Comparison of ENCODE assay signal across 9 cellular contexts in the genomic region with DNA sequence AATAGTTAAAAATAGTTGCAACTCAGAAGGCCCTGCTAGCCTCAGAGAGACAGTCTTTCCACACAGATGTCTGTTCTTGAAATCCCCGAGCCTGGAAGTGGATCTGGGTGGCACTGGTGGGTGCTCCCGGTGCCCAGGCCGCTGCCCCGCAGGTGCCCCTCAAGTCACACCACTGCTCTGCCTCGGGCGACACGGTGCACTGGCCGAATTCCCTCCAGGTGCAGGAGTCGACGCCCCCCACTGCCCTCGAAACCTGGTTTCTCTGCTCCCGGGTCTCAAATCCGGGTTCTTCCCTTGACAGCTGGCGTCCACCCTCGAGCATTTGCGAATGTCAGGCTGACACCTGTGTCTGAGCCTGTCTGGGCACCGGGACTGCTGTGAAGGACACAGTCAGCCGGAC.
"Had no signal": no experiment of that assay in that cellular context is flagged by ENCODE, and none has a peak within 500 bp of the region (broad histone marks: within the 10 kb centered on the region; RNA-seq: fewer than 3 reads in every experiment).

No MANE protein-coding gene starts in this region.

- DNase-seq: HFFc6, IMR-90 had no signal

- H3K4me2 ChIP-seq: GM23338 had no signal

- FAIRE-seq: H1, H54 had no signal

- H3K4me3 ChIP-seq: GM23338, HAP-1, K562 had no signal

- H3K27ac ChIP-seq: HL-60 had no signal

- H3K9me3 ChIP-seq: HAP-1 had no signal

- ATAC-seq: GM23338, HCT116 had no signal

- H3K36me3 ChIP-seq: HAP-1 had no signal

- H3K9me3 Mint-ChIP-seq: HFFc6 had no signal

- H3K4me3 Mint-ChIP-seq: HFFc6 had no signal

- H2AFZ ChIP-seq: GM23338 had no signal

- H3K4me1 ChIP-seq: HAP-1 had no signal

- H3K27ac Mint-ChIP-seq: GM23338, HFFc6 had no signal
